ENCODE assay signal across 10 cellular contexts in genomic region chr11:64643258-64643881, GRCh38. TPM values are rescaled to one million over a fixed set of nuclear protein-coding genes. Genes with fewer than 3 reads are reported as not detected.
DNase-seq lines count a peak whose midpoint lies in the region; ATAC-seq lines count a peak whose summit lies in the region.
"Had no signal": no experiment of that assay in that cellular context is flagged by ENCODE, and none has a peak within 500 bp of the region (broad histone marks: within the 10 kb centered on the region; RNA-seq: fewer than 3 reads in every experiment).

No MANE protein-coding gene starts in this region.

- DNase-seq in H4 (ENCODE audit: low spot score) (peak; percentile 27), NCI-H748 (lab: John Stamatoyannopoulos, UW; ENCODE audit: unreplicated experiment) (peak; percentile 79), hepatic stellate cell (ENCODE audit: low spot score) (peak; percentile 53), NCI-H2081 treated with DMSO at 0.1 percent for 48 hours (lab: John Stamatoyannopoulos, UW) (no peak), SIG-M5 treated with dmso at 0.1 percent for 504 hours (lab: John Stamatoyannopoulos, UW; ENCODE audit: unreplicated experiment) (no peak), DMS53 (lab: John Stamatoyannopoulos, UW) (no peak)
- DNase-seq: kidney glomerular epithelial cell had no signal

- H3K36me3 ChIP-seq in rectal smooth muscle tissue (ENCODE audit: control insufficient read depth, insufficient read depth, low read length) = no peaks in the 10 kb centered on the region

- H3K4me1 ChIP-seq in rectal smooth muscle tissue (ENCODE audit: control insufficient read depth, insufficient read depth, low read length) = peaks cover 4% of the 10 kb centered on the region

- H3K27me3 ChIP-seq in rectal smooth muscle tissue (ENCODE audit: control insufficient read depth, insufficient read depth, low read length) = peaks cover 11% of the 10 kb centered on the region

- H3K27ac ChIP-seq in rectal smooth muscle tissue (ENCODE audit: low read depth, low read length) = peak overlapping the region; percentile 47

- peak overlapping the region; percentile 67 for H3K4me3 ChIP-seq in rectal smooth muscle tissue (ENCODE audit: low read length)

- no peak for ATAC-seq in GM18873 (IDR thresholded peaks at IDR 0.05; ENCODE audit: low FRiP score, unreplicated experiment)

- H3K9ac ChIP-seq in rectal smooth muscle tissue (ENCODE audit: low read length) = no peak overlapping the region

RNA-seq across cellular contexts. Expression of gene SLC22A12, which starts 52.4 kb away (rescaled TPM):
- not detected in 2 replicates for total RNA-seq in H4 (2014; rRNA removed; shearing (Covaris generic))
- total RNA-seq: T-helper 2 cell treated with Interferon-gamma antibody and Interleukin-4, amounts not matched to agents 100 ng/mL and 5 ng/mL, for 36 hours had no signal

Comparison
In these comparisons a context has a peak if more than half of its experiments do, and no peak if none do; other contexts are left out.
1. DNase-seq: peak in H4 (single experiment), NCI-H748 (single experiment) and hepatic stellate cell (single experiment); none in NCI-H2081 treated with DMSO at 0.1 percent for 48 hours (single experiment), SIG-M5 treated with dmso at 0.1 percent for 504 hours (single experiment) and DMS53 (single experiment).